In genomic region chr16:67431077-67431804, GRCh38 we compare ENCODE assay signal across 8 cellular contexts. TPM values are rescaled to one million over a fixed set of nuclear protein-coding genes. Genes with fewer than 3 reads are reported as not detected.
DNase-seq lines count a peak whose midpoint lies in the region; ATAC-seq, FAIRE-seq and TF ChIP-seq lines count a peak whose summit lies in the region.

TSS of gene HSD11B2 (plus strand) at chr16:67431121. CDS start at chr16:67431249, 128 bp downstream.

- no peaks in the 10 kb centered on the region for H3K79me2 ChIP-seq in ACC112 (ENCODE audit: control insufficient read depth, insufficient read depth, low read length, unreplicated experiment)

- no peak for FAIRE-seq in small intestine (lab: Jason Lieb, UNC)

- H3K4me3 ChIP-seq in ACC112 (ENCODE audit: low read depth, low read length) (peak within 1 kb of the TSS; percentile 75), GM12875 (ENCODE audit: low read depth, low read length) (peak within 1 kb of the TSS; percentile 11), brain microvascular endothelial cell (ENCODE audit: low read depth, low read length) (peak within 1 kb of the TSS; percentile 29), small intestine (ENCODE audit: low read depth in 1 of 2, low read length in 2 of 2) (peak within 1 kb of the TSS; percentile 54 to 83)

- H3K36me3 ChIP-seq in ACC112 (ENCODE audit: insufficient read depth, low read length) (no peaks in the 10 kb centered on the region), brain microvascular endothelial cell (replicated peaks) (no peaks in the 10 kb centered on the region), small intestine (ENCODE audit: control insufficient read depth in 2 of 2, insufficient read depth in 2 of 2, low read length in 2 of 2) (peaks cover 0 to 3% of the 10 kb centered on the region in 2 donors)

- H3K9me3 Mint-ChIP-seq in immature natural killer cell = no peaks in the 10 kb centered on the region

- TF ChIP-seq CTCF in GM12875 (IDR thresholded peaks at IDR 0.05; ENCODE audit: borderline replicate concordance, insufficient read depth, low read depth, low read length) = no peak
- TF ChIP-seq CTCF in RWPE1 (conservative IDR thresholded peaks at IDR 0.05; ENCODE audit: low read depth) = peak; percentile 44
- TF ChIP-seq CTCF in brain microvascular endothelial cell (IDR thresholded peaks at IDR 0.05; ENCODE audit: low read depth, low read length, missing control alignments) = no peak

- POLR2A ChIA-PET in RWPE1 (lab: Yijun Ruan, JAX; ENCODE audit: low non-redundant PET) = interaction anchor here (0.6 kb wide), 1 partner anchor 123 kb away, joined by 3 read pairs; no protein-coding TSS in a partner anchor

- H3K4me3 Mint-ChIP-seq in immature natural killer cell = peak within 1 kb of the TSS; percentile 68 to 82 (median 74)

- in situ Hi-C loops in brain microvascular endothelial cell (cut with HindIII; ENCODE audit: low pct_ligation_motif_present, low sequenced_read_pairs) = no loop called here

- H2AFZ ChIP-seq in ACC112 (ENCODE audit: low read length, unreplicated experiment) = peak within 1 kb of the TSS; percentile 11

- no peaks in the 10 kb centered on the region for H3K9me3 ChIP-seq in small intestine (ENCODE audit: control insufficient read depth, low read depth)

- CTCF ChIA-PET in RWPE1 (lab: Yijun Ruan, JAX) = interaction anchor here (0.6 to 1.1 kb wide), 4 partner anchors 34 to 116 kb away, joined by 3 read pairs; no protein-coding TSS in a partner anchor

- H3K4me1 ChIP-seq in ACC112 (ENCODE audit: control insufficient read depth, insufficient read depth, low read length, unreplicated experiment) (peaks cover 4% of the 10 kb centered on the region), small intestine (ENCODE audit: control insufficient read depth in 2 of 2, insufficient read depth in 1 of 2, low read depth in 1 of 2, low read length in 1 of 2) (peaks cover 0 to 4% of the 10 kb centered on the region in 2 donors)

- H3K36me3 Mint-ChIP-seq in immature natural killer cell = no peaks in the 10 kb centered on the region

- no peak for ATAC-seq in GM19328 (IDR thresholded peaks at IDR 0.05; ENCODE audit: unreplicated experiment)
- ATAC-seq in GM21526 (IDR thresholded peaks at IDR 0.05; ENCODE audit: low FRiP score, unreplicated experiment) = no peak

- whole genome bisulfite sequencing in small intestine, 3 donors = 1 to 2% (median 1%) methylated on average over 38 to 79 of the region's 79 CpGs

- H3K27ac ChIP-seq in ACC112 (ENCODE audit: low read depth, low read length) = no peak within 1 kb of the TSS
- peak within 1 kb of the TSS; percentile 49 for H3K27ac ChIP-seq in RWPE1
- H3K27ac ChIP-seq in brain microvascular endothelial cell = no peak within 1 kb of the TSS
- peak within 1 kb of the TSS; percentile 95 to 97 for H3K27ac ChIP-seq in small intestine (ENCODE audit: low read depth in 1 of 2, low read length in 1 of 2)

- H3K27me3 ChIP-seq in ACC112 (ENCODE audit: insufficient read depth, low read length) (peaks cover 20% of the 10 kb centered on the region), brain microvascular endothelial cell (replicated peaks) (peaks cover 19% of the 10 kb centered on the region), small intestine (ENCODE audit: control insufficient read depth in 2 of 2, insufficient read depth in 2 of 2, low read length in 2 of 2) (no peaks in the 10 kb centered on the region)

- H3K27me3 Mint-ChIP-seq in immature natural killer cell (ENCODE audit: low read depth in 3 of 3) = peaks cover 8 to 24% (median 18%) of the 10 kb centered on the region in 3 donors

- peak within 1 kb of the TSS in 1 of 6 donors; percentile 24 for H3K27ac Mint-ChIP-seq in immature natural killer cell

- DNase-seq in RWPE1 (ENCODE audit: low spot score) (peak; percentile 72), brain microvascular endothelial cell (no peak), immature natural killer cell (peak in 2 of 3 donors; percentile 18 to 21), small intestine (peak; percentile 93)

- peaks cover 4 to 9% of the 10 kb centered on the region in 2 donors for H3K4me1 Mint-ChIP-seq in immature natural killer cell

RNA-seq across cellular contexts. Expression of gene HSD11B2, which starts in this region (rescaled TPM):
- polyA plus RNA-seq in immature natural killer cell (not detected), small intestine (100 to 1,000 TPM in 2 of 3 donors, 10 to 100 TPM in 1; 93.7 to 166 (median 129) TPM)

Comparison
In these comparisons a context has a peak if more than half of its experiments do, and no peak if none do; other contexts are left out.
1. RNA of gene HSD11B2 (polyA plus RNA-seq): 93.7 to 166 TPM in small intestine; not detected in immature natural killer cell; every median in the first group is over 10 times any median in the second.
2. Peak in DNase-seq in immature natural killer cell; RNA of the gene not detected or under 1 TPM.
3. H3K27ac ChIP-seq: peak in RWPE1 (single experiment) and small intestine (2 of 2); none in ACC112 (single experiment) and brain microvascular endothelial cell (single experiment).
4. H3K4me3 ChIP-seq: peak in every context shown above with its lines; median percentile 75 in ACC112; 68 in small intestine; 29 in brain microvascular endothelial cell; 11 in GM12875.